8 cellular contexts compared by ENCODE assay signal in the genomic region with DNA sequence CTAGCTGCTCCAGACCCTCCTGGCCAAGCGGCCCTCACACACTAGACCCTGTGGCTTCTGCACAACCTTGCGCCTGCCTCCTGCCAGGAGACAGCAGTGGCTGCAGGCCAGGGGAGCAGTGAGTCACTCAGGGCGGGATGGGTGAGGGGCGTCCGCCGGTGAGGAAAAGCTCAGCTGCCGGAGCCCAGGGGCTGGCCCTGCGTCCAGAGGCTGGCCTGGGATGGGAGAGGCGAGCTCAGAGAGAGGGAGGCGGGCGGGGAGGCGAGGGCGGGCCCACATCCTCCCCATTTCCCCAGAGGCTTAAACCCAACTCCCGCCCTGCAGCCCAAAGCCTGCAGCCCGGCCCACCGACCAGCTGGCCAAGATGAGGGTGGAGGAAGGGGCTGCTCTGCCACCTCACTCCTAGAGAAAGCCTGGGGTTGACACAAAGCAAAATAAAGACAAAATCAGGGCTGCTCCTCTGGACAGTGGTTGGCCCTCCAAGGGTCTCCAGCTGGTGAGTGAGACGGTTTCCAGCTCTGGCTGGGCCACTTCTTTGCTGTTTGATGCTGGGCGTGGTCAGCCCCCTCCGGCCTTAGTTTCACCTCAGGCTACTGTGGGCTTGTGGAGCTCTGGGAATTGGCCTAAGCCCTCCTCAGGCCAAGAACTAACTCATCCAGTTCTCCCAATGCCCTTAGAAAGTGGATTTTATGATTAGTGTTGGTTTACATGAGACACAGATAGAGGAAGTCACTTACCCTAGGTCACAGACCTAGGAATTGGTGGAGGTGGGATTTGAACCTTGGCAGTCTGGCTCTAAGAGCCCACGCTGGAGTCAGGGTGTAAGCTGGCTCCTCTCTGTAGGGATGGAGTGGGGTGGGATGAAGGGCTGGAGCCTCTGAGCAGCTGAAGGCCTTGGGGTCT. TPM values are rescaled to one million over a fixed set of nuclear protein-coding genes. Genes with fewer than 3 reads are reported as not detected.
DNase-seq lines count a peak whose midpoint lies in the region; ATAC-seq and TF ChIP-seq lines count a peak whose summit lies in the region.

No MANE protein-coding gene starts in this region.

- no peak overlapping the region for H2AFZ ChIP-seq in Loucy (ENCODE audit: low read length)

- no peaks in the 10 kb centered on the region for H4K20me1 ChIP-seq in Loucy (ENCODE audit: insufficient read depth, low read length, poor library complexity, severe bottlenecking)

- no peak overlapping the region for H3K27ac Mint-ChIP-seq in activated CD4-positive, alpha-beta memory T cell treated with anti-CD3 and anti-CD28 coated beads, Interleukin-2, amount 10 ng/mL, durations not matched to agents 7 days and 5 days

- H3K27me3 ChIP-seq in Loucy (ENCODE audit: insufficient read depth, low read length, poor library complexity, severe bottlenecking) = no peaks in the 10 kb centered on the region
- H3K27me3 ChIP-seq in ectodermal cell (ENCODE audit: control insufficient read depth, insufficient read depth, low read length, poor library complexity, severe bottlenecking) = no peaks in the 10 kb centered on the region

- H3K4me2 ChIP-seq in Loucy (ENCODE audit: low read depth, low read length, poor library complexity, severe bottlenecking) = peak overlapping the region; percentile 89

- H3K9me2 ChIP-seq in Loucy (replicated peaks; ENCODE audit: low read depth, low read length) = no peaks in the 10 kb centered on the region

- H3K4me1 ChIP-seq in Loucy (ENCODE audit: insufficient read depth, low read length, poor library complexity, severe bottlenecking) (peaks cover 57% of the 10 kb centered on the region), ectodermal cell (ENCODE audit: control insufficient read depth, insufficient read depth, low read length) (peaks cover 52% of the 10 kb centered on the region)

- in situ Hi-C loops in G401 (cut with HindIII; ENCODE audit: low sequenced_read_pairs) = no loop called here

- peak overlapping the region; percentile 69 for H3K4me3 ChIP-seq in Loucy (ENCODE audit: low read length, poor library complexity, severe bottlenecking)
- H3K4me3 ChIP-seq in ectodermal cell (ENCODE audit: insufficient read depth, low read depth, low read length) = peak overlapping the region; percentile 16

- no peaks in the 10 kb centered on the region for H3K9me3 ChIP-seq in Loucy (ENCODE audit: insufficient read depth, low read depth, low read length)
- no peaks in the 10 kb centered on the region for H3K9me3 ChIP-seq in ectodermal cell (ENCODE audit: control insufficient read depth, low read length)

- no peak for TF ChIP-seq CTCF in Loucy (conservative IDR thresholded peaks at IDR 0.05; ENCODE audit: low read length)

- H3K36me3 ChIP-seq in Loucy (ENCODE audit: insufficient read depth, low read length) (no peaks in the 10 kb centered on the region), ectodermal cell (ENCODE audit: control insufficient read depth, insufficient read depth, low read length) (no peaks in the 10 kb centered on the region)

- ATAC-seq in GM21381 (IDR thresholded peaks at IDR 0.05; ENCODE audit: unreplicated experiment) = peak; percentile 45

- H3K9ac ChIP-seq in Loucy (ENCODE audit: low read depth, low read length, poor library complexity, severe bottlenecking) = peak overlapping the region; percentile 95

- CTCF ChIA-PET in activated CD4-positive, alpha-beta memory T cell treated with anti-CD3 and anti-CD28 coated beads, Interleukin-2, amount 10 ng/mL, durations not matched to agents 7 days and 5 days (lab: Charles Lee) = no interaction called here

- H3K4me1 Mint-ChIP-seq in activated CD4-positive, alpha-beta memory T cell treated with anti-CD3 and anti-CD28 coated beads, Interleukin-2, amount 10 ng/mL, durations not matched to agents 7 days and 5 days = peaks cover 4% of the 10 kb centered on the region

- POLR2A ChIA-PET in activated CD4-positive, alpha-beta memory T cell treated with anti-CD3 and anti-CD28 coated beads, Interleukin-2, amount 10 ng/mL, durations not matched to agents 7 days and 5 days (lab: Charles Lee) = interaction anchor here (0.6 to 1.6 kb wide), 4 partner anchors 7 to 25 kb away, joined by 3 to 4 read pairs (median 3); no protein-coding TSS in a partner anchor

- peaks cover 47% of the 10 kb centered on the region; the same call in 1 of the 2 replicates for H3K79me2 ChIP-seq in Loucy (ENCODE audit: insufficient read depth, low read length)

- H3K36me3 Mint-ChIP-seq in activated CD4-positive, alpha-beta memory T cell treated with anti-CD3 and anti-CD28 coated beads, Interleukin-2, amount 10 ng/mL, durations not matched to agents 7 days and 5 days (ENCODE audit: low read depth) = no peaks in the 10 kb centered on the region

- peak overlapping the region; percentile 13 for H3K27ac ChIP-seq in ectodermal cell (ENCODE audit: insufficient read depth, low read depth, low read length, poor library complexity, severe bottlenecking)

- no peak overlapping the region for H3K4me3 Mint-ChIP-seq in activated CD4-positive, alpha-beta memory T cell treated with anti-CD3 and anti-CD28 coated beads, Interleukin-2, amount 10 ng/mL, durations not matched to agents 7 days and 5 days

- 33 to 35% methylated on average over 20 of the region's 20 CpGs for WGBS in ectodermal cell, 2 experiments

- DNase-seq in COLO668 (lab: John Stamatoyannopoulos, UW; ENCODE audit: unreplicated experiment) (peak; percentile 80), myocyte (ENCODE audit: low read depth) (peak; percentile 95), G401 (ENCODE audit: low spot score) (no peak)
- no peak for DNase-seq in activated CD4-positive, alpha-beta memory T cell treated with anti-CD3 and anti-CD28 coated beads, Interleukin-2, amount 10 ng/mL, durations not matched to agents 7 days and 5 days
- no peak for DNase-seq in activated CD4-positive, alpha-beta T cell treated with anti-CD3 and anti-CD28 coated beads, Interleukin-2, amount 50 U/mL, for 4 hours

- no peaks in the 10 kb centered on the region for H3F3A ChIP-seq in Loucy (ENCODE audit: low read depth)

- H3K27me3 Mint-ChIP-seq in activated CD4-positive, alpha-beta memory T cell treated with anti-CD3 and anti-CD28 coated beads, Interleukin-2, amount 10 ng/mL, durations not matched to agents 7 days and 5 days = peaks cover 5% of the 10 kb centered on the region

- no peaks in the 10 kb centered on the region for H3K9me3 Mint-ChIP-seq in activated CD4-positive, alpha-beta memory T cell treated with anti-CD3 and anti-CD28 coated beads, Interleukin-2, amount 10 ng/mL, durations not matched to agents 7 days and 5 days

RNA-seq across cellular contexts. Expression of gene IQSEC1, which starts 50.6 kb away (rescaled TPM):
- 29.6 TPM for polyA plus RNA-seq in ectodermal cell (2013, experiment 1 of 4)
- 32.4 TPM for polyA plus RNA-seq in ectodermal cell (2013, experiment 2 of 4)
- polyA plus RNA-seq in ectodermal cell (2013, experiment 3 of 4) = 26.7 TPM
- 31.2 TPM for polyA plus RNA-seq in ectodermal cell (2013, experiment 4 of 4)
- total RNA-seq in myocyte = 15.6 and 25.3 TPM in 2 replicates
- polyA plus RNA-seq in myocyte (2012) = 20.0 TPM
- 100 to 1,000 TPM in 1 of 2 experiments, 10 to 100 TPM in 1; 99.8 to 100 TPM for total RNA-seq in activated CD4-positive, alpha-beta memory T cell treated with anti-CD3 and anti-CD28 coated beads, Interleukin-2, amount 10 ng/mL, durations not matched to agents 7 days and 5 days
- total RNA-seq in G401 (2014; rRNA removed; shearing (Covaris generic)) = 6.5 and 10.7 TPM in 2 replicates

Comparison
In these comparisons a context has a peak if more than half of its experiments do, and no peak if none do; other contexts are left out.
1. DNase-seq: peak in COLO668 (single experiment) and myocyte (single experiment); none in activated CD4-positive, alpha-beta memory T cell treated with anti-CD3 and anti-CD28 coated beads, Interleukin-2, amount 10 ng/mL, durations not matched to agents 7 days and 5 days (single experiment), G401 (single experiment) and activated CD4-positive, alpha-beta T cell treated with anti-CD3 and anti-CD28 coated beads, Interleukin-2, amount 50 U/mL, for 4 hours (0 of 2).